ENCODE assay signal across 8 cellular contexts in the genomic region with DNA sequence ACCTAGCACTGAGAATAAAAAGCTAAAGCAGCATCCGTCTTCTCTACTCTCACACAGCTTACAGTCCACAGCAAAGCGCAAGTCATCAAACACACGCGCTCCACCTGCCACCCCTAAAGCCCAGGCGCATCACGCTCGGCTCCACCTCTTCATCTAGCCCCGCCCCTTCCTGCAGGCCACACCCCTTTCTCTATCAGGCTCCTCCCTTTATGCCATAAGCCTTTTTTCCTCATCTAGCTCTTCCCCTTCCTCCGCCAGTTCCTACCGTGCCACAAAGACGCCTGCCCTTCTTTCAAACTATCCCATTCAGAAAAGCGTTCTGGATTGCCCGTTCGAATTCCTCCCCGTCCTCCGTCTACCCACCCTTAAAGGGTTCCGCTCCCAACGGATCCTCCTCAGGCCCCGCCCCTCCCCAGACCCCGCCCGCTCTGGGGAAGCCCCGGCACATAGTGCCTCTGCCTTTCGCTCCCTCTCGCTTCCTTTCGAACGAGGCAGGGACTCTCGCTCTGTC. TPM values are rescaled to one million over a fixed set of nuclear protein-coding genes. Genes with fewer than 3 reads are reported as not detected.
DNase-seq lines count a peak whose midpoint lies in the region; ATAC-seq, FAIRE-seq and TF ChIP-seq lines count a peak whose summit lies in the region.

No MANE protein-coding gene starts in this region.

- intact Hi-C loops in mucosa of descending colon (cut with DNase I, micrococcal nuclease): no loop called here

- H3K9me3 ChIP-seq in mucosa of descending colon: no peaks in the 10 kb centered on the region

- no peaks in the 10 kb centered on the region for H3K36me3 ChIP-seq in mucosa of descending colon (ENCODE audit: low read depth)

- FAIRE-seq in HTR-8/SVneo (lab: Jason Lieb, UNC): peak; percentile 73

- DNase-seq in COLO668 (lab: John Stamatoyannopoulos, UW; ENCODE audit: unreplicated experiment) (peak; percentile 92), HTR-8/SVneo (ENCODE audit: insufficient read length, low spot score) (peak; percentile 81), NOMO-1 (lab: John Stamatoyannopoulos, UW; ENCODE audit: unreplicated experiment in 2 of 2) (peak; percentile 83 to 90), epidermal melanocyte (ENCODE audit: insufficient read length, low spot score) (peak; percentile 73), mucosa of descending colon (peak; percentile 90 to 96 (median 92))
- DNase-seq in activated CD8-positive, alpha-beta memory T cell treated with anti-CD3 and anti-CD28 coated beads for 48 hours (ENCODE audit: low read depth in 2 of 3, low spot score in 2 of 3): peak; percentile 68 to 93 (median 91)
- DNase-seq in stimulated activated CD8-positive, alpha-beta memory T cell treated with anti-CD3 and anti-CD28 coated beads, Interleukin-4, amount 100 ng/mL, for 1 hour (ENCODE audit: low read depth in 2 of 2, low spot score in 1 of 2): peak; percentile 86 to 93

- peaks cover 8% of the 10 kb centered on the region for H3K4me1 ChIP-seq in mucosa of descending colon (ENCODE audit: low read depth)

- H3K4me3 ChIP-seq in mucosa of descending colon: peak overlapping the region; percentile 70

- no peak for TF ChIP-seq CTCF in mucosa of descending colon (IDR thresholded peaks at IDR 0.05)

- ATAC-seq in GM21447 (IDR thresholded peaks at IDR 0.05; ENCODE audit: unreplicated experiment) (peak; percentile 83), mucosa of descending colon (peak; percentile 93)

RNA-seq across cellular contexts. Expression of a gene that starts 0.4 kb away (rescaled TPM):
- total RNA-seq in mucosa of descending colon: 1 to 10 TPM in 1 of 3 donors, under 1 TPM in 2; 0.39 to 1.6 (median 0.58) TPM

RNA-seq across cellular contexts. Expression of a gene that starts 19.6 kb away (rescaled TPM):
- total RNA-seq in mucosa of descending colon: 10 to 100 TPM; 14.2 to 18.3 (median 18.0) TPM

RNA-seq across cellular contexts. Expression of a gene that starts 41.0 kb away (rescaled TPM):
- total RNA-seq in mucosa of descending colon: 10 to 100 TPM; 27.3 to 34.0 (median 31.4) TPM

Comparison
In these comparisons a context has a peak if more than half of its experiments do, and no peak if none do; other contexts are left out.
1. Peak in every context shown above with its lines: DNase-seq, ATAC-seq and H3K4me3 ChIP-seq.